8 cellular contexts compared by ENCODE assay signal in genomic region chr2:161250864-161251436, GRCh38. TPM values are rescaled to one million over a fixed set of nuclear protein-coding genes. Genes with fewer than 3 reads are reported as not detected.
DNase-seq lines count a peak whose midpoint lies in the region; ATAC-seq and TF ChIP-seq lines count a peak whose summit lies in the region.

No MANE protein-coding gene starts in this region.

- no peaks in the 10 kb centered on the region for H3K27me3 ChIP-seq in gastrocnemius medialis

- H3K36me3 ChIP-seq in gastrocnemius medialis = no peaks in the 10 kb centered on the region

- DNase-seq in SKM-1 treated with dmso at 0.1 percent for 144 hours (lab: John Stamatoyannopoulos, UW; ENCODE audit: unreplicated experiment) (peak; percentile 35), SKM-1 (lab: John Stamatoyannopoulos, UW; ENCODE audit: unreplicated experiment) (no peak), Kasumi-1 (lab: John Stamatoyannopoulos, UW) (peak; percentile 55), RKO (ENCODE audit: low spot score) (peak; percentile 85), gastrocnemius medialis (no peak), occipital lobe (lab: John Stamatoyannopoulos, UW) (no peak)

- TF ChIP-seq POLR2A in gastrocnemius medialis (IDR thresholded peaks at IDR 0.05) = no peak

- in situ Hi-C loops in gastrocnemius medialis (cut with MboI; ENCODE audit: low sequenced_read_pairs in 4 of 4) = no loop called here

- H3K27ac ChIP-seq in gastrocnemius medialis = no peak overlapping the region

- intact Hi-C loops in gastrocnemius medialis (cut with DNase I; ENCODE audit: low total_unique reads) = loop anchor here (2.0 kb wide), 1 partner anchor 22 kb away; no protein-coding TSS in a partner anchor

- H3K4me3 ChIP-seq in gastrocnemius medialis = no peak overlapping the region

- TF ChIP-seq CTCF in gastrocnemius medialis (IDR thresholded peaks at IDR 0.05 in 4 of 5, conservative IDR thresholded peaks at IDR 0.05 in 1 of 5) = peak in 4 of 5 experiments; percentile 36 to 62 (median 45)

- H3K9me3 ChIP-seq in gastrocnemius medialis = no peaks in the 10 kb centered on the region

- no peaks in the 10 kb centered on the region for H3K4me1 ChIP-seq in gastrocnemius medialis

- ATAC-seq in GM21576 (IDR thresholded peaks at IDR 0.05; ENCODE audit: unreplicated experiment) = peak; percentile 59
- peak; percentile 62 for ATAC-seq in esophagus mucosa
- peak; percentile 53 to 56 for ATAC-seq in gastrocnemius medialis

RNA-seq across cellular contexts. Expression of gene PSMD14, which starts 57.3 kb away (rescaled TPM):
- total RNA-seq in esophagus mucosa = 39.1 TPM
- 100 to 1,000 TPM; 138 to 195 (median 163) TPM for total RNA-seq in gastrocnemius medialis
- 101 TPM for total RNA-seq in occipital lobe

Comparison
In these comparisons a context has a peak if more than half of its experiments do, and no peak if none do; other contexts are left out.
1. DNase-seq: peak in SKM-1 treated with dmso at 0.1 percent for 144 hours (single experiment), Kasumi-1 (2 of 2) and RKO (single experiment); none in SKM-1 (single experiment), gastrocnemius medialis (0 of 2) and occipital lobe (single experiment).
2. Peak in every context shown above with its lines, with median percentiles within 50 percentile points of each other: ATAC-seq.